In the genomic region with DNA sequence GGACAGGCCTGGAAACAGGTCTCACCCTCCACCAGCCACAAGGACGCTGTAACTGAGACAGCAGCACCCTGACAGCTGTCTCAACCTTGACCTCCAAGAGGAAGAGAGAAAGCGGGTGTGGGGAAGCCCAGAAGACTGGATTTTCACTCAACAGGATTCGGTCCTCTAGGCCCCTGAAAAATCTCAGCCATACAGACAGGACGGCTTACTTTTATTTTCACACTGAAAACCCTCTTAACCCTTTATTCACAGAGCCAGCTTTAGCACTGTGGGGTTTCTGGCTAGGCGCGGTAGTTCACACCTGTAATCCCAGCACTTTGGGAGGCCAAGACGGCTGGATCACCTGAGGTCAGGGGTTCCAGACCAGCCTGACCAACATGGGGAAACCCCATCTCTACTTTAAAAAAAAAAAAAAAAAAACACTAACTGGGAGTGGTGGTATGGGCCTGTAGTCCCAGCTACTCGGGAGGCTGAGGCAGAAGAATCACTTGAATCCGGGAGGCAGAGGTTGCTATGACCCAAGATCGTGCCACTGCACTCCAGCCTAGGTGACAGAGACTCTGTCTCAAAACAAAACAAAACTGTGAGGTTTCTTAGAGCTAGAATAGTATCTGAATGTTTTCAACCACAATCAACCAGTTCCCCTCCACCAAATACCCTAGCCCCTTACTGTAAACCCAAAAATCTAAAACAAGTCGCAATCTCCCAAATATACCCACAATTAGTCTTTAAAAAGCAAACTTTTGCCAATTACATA, we compare ENCODE assay signal across 10 cellular contexts. TPM values are rescaled to one million over a fixed set of nuclear protein-coding genes. Genes with fewer than 3 reads are reported as not detected.
DNase-seq lines count a peak whose midpoint lies in the region; ATAC-seq and TF ChIP-seq lines count a peak whose summit lies in the region.
"Had no signal": no experiment of that assay in that cellular context is flagged by ENCODE, and none has a peak within 500 bp of the region (broad histone marks: within the 10 kb centered on the region; RNA-seq: fewer than 3 reads in every experiment).

No MANE protein-coding gene starts in this region.

- H3K4me3 ChIP-seq in CD8-positive, alpha-beta memory T cell (ENCODE audit: low read length): peak overlapping the region; percentile 29
- H3K4me3 ChIP-seq: ascending aorta had no signal

- no peak overlapping the region for H2AK5ac ChIP-seq in H9 (ENCODE audit: insufficient read length, low read length)

- no peak overlapping the region for H2BK20ac ChIP-seq in H9 (ENCODE audit: low read depth, low read length, poor library complexity, severe bottlenecking)

- CTCF ChIA-PET in CD8-positive, alpha-beta memory T cell (lab: Charles Lee): interaction anchor here (0.9 to 1.1 kb wide), 3 partner anchors 13 to 152 kb away, joined by 3 to 5 read pairs (median 4); no protein-coding TSS in a partner anchor

- H3K79me2 ChIP-seq in H9 (ENCODE audit: insufficient read depth, low read length): peaks cover 82% of the 10 kb centered on the region

- peak in 1 of 5 donors; percentile 43 for DNase-seq in CD8-positive, alpha-beta memory T cell
- DNase-seq in H9 (no peak), naive B cell (peak; percentile 63), C1 segment of cervical spinal cord (lab: John Stamatoyannopoulos, UW) (no peak), H4 (ENCODE audit: low spot score) (no peak), SHP77 treated with DMSO at 0.1 percent for 48 hours (lab: John Stamatoyannopoulos, UW) (no peak)
- DNase-seq: stimulated activated CD4-positive, alpha-beta T cell treated with anti-CD3 and anti-CD28 coated beads, Interleukin-4, amount 100 ng/mL, for 4 hours had no signal

- H3K4me3 Mint-ChIP-seq in CD8-positive, alpha-beta memory T cell: peak overlapping the region; percentile 67 to 89 (median 84)
- H3K4me3 Mint-ChIP-seq in H9: peak overlapping the region in 1 of 2 experiments; percentile 50; a peak in 2 of 5 replicates
- H3K4me3 Mint-ChIP-seq in T-helper 1 cell treated with Interleukin-12 subunit alpha and Interleukin-12 subunit beta and Interleukin-4 antibody, amounts not matched to agents 30 μg/mL and 1 μg/mL, for 36 hours: peak overlapping the region; percentile 86
- peak overlapping the region; percentile 67 to 90 (median 84) for H3K4me3 Mint-ChIP-seq in naive B cell

- H4K5ac ChIP-seq in H9 (ENCODE audit: insufficient read length, low read depth, low read length): no peak overlapping the region

- H3K9ac ChIP-seq in H9 (ENCODE audit: extremely low read depth, insufficient read length, low read length): no peak overlapping the region

- no peak overlapping the region for H3K4ac ChIP-seq in H9 (ENCODE audit: low read depth, low read length)

- H3K4me1 Mint-ChIP-seq in CD8-positive, alpha-beta memory T cell: peaks cover 81 to 89% (median 89%) of the 10 kb centered on the region in 3 donors
- peaks cover 72 to 76% of the 10 kb centered on the region in 2 experiments for H3K4me1 Mint-ChIP-seq in H9
- H3K4me1 Mint-ChIP-seq in T-helper 1 cell treated with Interleukin-12 subunit alpha and Interleukin-12 subunit beta and Interleukin-4 antibody, amounts not matched to agents 30 μg/mL and 1 μg/mL, for 36 hours (ENCODE audit: low read depth): peaks cover 75% of the 10 kb centered on the region
- H3K4me1 Mint-ChIP-seq in naive B cell: peaks cover 77 to 86% (median 81%) of the 10 kb centered on the region in 3 donors

- H3K4me1 ChIP-seq in CD8-positive, alpha-beta memory T cell (ENCODE audit: insufficient read depth, low read length): peaks cover 89% of the 10 kb centered on the region
- H3K4me1 ChIP-seq in H9 (ENCODE audit: insufficient read depth, low read length): peaks cover 6% of the 10 kb centered on the region; the same call in 1 of the 2 replicates

- no peak overlapping the region for H2AFZ ChIP-seq in H9 (ENCODE audit: low read length)

- peaks cover 0 to 41% (median 13%) of the 10 kb centered on the region in 3 donors for H3K36me3 Mint-ChIP-seq in CD8-positive, alpha-beta memory T cell
- H3K36me3 Mint-ChIP-seq in H9 (ENCODE audit: insufficient read depth in 1 of 3, low read depth in 3 of 3): peaks cover 0 to 10% (median 10%) of the 10 kb centered on the region in 3 experiments; a peak in 6 of 7 replicates
- H3K36me3 Mint-ChIP-seq in T-helper 1 cell treated with Interleukin-12 subunit alpha and Interleukin-12 subunit beta and Interleukin-4 antibody, amounts not matched to agents 30 μg/mL and 1 μg/mL, for 36 hours (ENCODE audit: low read depth): peaks cover 26% of the 10 kb centered on the region
- peaks cover 0 to 7% of the 10 kb centered on the region in 2 donors for H3K36me3 Mint-ChIP-seq in naive B cell

- no peaks in the 10 kb centered on the region for H4K20me1 ChIP-seq in H9 (ENCODE audit: control insufficient read depth, insufficient read depth, insufficient read length)

- no peak overlapping the region for H3K23ac ChIP-seq in H9 (ENCODE audit: insufficient read length, low read depth, low read length)

- H3K14ac ChIP-seq in H9 (ENCODE audit: insufficient read depth, low read length): no peak overlapping the region

- no peaks in the 10 kb centered on the region for H3K23me2 ChIP-seq in H9 (ENCODE audit: insufficient read length, low read depth, low read length, poor library complexity, severe bottlenecking)

- H2BK12ac ChIP-seq in H9 (ENCODE audit: insufficient read length, low read depth, low read length): no peak overlapping the region

- no peaks in the 10 kb centered on the region for H3K27me3 ChIP-seq in CD8-positive, alpha-beta memory T cell (ENCODE audit: insufficient read depth, low read length, poor library complexity, severe bottlenecking)
- H3K27me3 ChIP-seq in H9 (ENCODE audit: insufficient read depth, low read length): no peaks in the 10 kb centered on the region
- H3K27me3 ChIP-seq: ascending aorta had no signal

- peaks cover 7% of the 10 kb centered on the region for H3K79me1 ChIP-seq in H9 (ENCODE audit: insufficient read depth, low read depth, low read length, poor library complexity, severe bottlenecking)

- H3K4me2 ChIP-seq in H9 (ENCODE audit: insufficient read depth, insufficient read length, low read length): no peak overlapping the region

- no peak overlapping the region for H3K18ac ChIP-seq in H9 (ENCODE audit: insufficient read length, low read depth, low read length)

- no peak overlapping the region for H4K8ac ChIP-seq in H9 (replicated peaks; ENCODE audit: insufficient read length, low read depth, low read length)

- WGBS in H9 (ENCODE audit: extremely low coverage, insufficient read length, low lambda C conversion rate): 100% methylated on average over 1 of the region's 11 CpGs

- no peaks in the 10 kb centered on the region for H3K9me3 ChIP-seq in CD8-positive, alpha-beta memory T cell (ENCODE audit: low read length)
- no peaks in the 10 kb centered on the region for H3K9me3 ChIP-seq in H9 (ENCODE audit: control insufficient read depth, low read depth, low read length)
- H3K9me3 ChIP-seq: ascending aorta had no signal

- no peak overlapping the region for H3K56ac ChIP-seq in H9 (ENCODE audit: insufficient read length, low read depth, low read length)

- no peak overlapping the region for H3T11ph ChIP-seq in H9 (ENCODE audit: low read length)

- H3K27ac Mint-ChIP-seq in CD8-positive, alpha-beta memory T cell: peak overlapping the region; percentile 81 to 98 (median 90)
- H3K27ac Mint-ChIP-seq in H9 (peak overlapping the region; percentile 46 to 94 (median 83)), naive B cell (peak overlapping the region; percentile 80 to 99 (median 98))
- peak overlapping the region; percentile 85 for H3K27ac Mint-ChIP-seq in T-helper 1 cell treated with Interleukin-12 subunit alpha and Interleukin-12 subunit beta and Interleukin-4 antibody, amounts not matched to agents 30 μg/mL and 1 μg/mL, for 36 hours

- peaks cover 0 to 2% of the 10 kb centered on the region in 2 donors for H3K27me3 Mint-ChIP-seq in CD8-positive, alpha-beta memory T cell
- no peaks in the 10 kb centered on the region for H3K27me3 Mint-ChIP-seq in H9 (ENCODE audit: low read depth)
- no peaks in the 10 kb centered on the region for H3K27me3 Mint-ChIP-seq in T-helper 1 cell treated with Interleukin-12 subunit alpha and Interleukin-12 subunit beta and Interleukin-4 antibody, amounts not matched to agents 30 μg/mL and 1 μg/mL, for 36 hours (ENCODE audit: low read depth)
- H3K27me3 Mint-ChIP-seq in naive B cell: peaks cover 0 to 3% (median 0%) of the 10 kb centered on the region in 3 donors

- no peak overlapping the region for H4K91ac ChIP-seq in H9 (ENCODE audit: insufficient read length, low read depth, low read length)

- H2BK5ac ChIP-seq in H9 (ENCODE audit: insufficient read length, low read length): no peak overlapping the region

- no peaks in the 10 kb centered on the region for H3K36me3 ChIP-seq in CD8-positive, alpha-beta memory T cell (ENCODE audit: insufficient read depth, low read length)
- H3K36me3 ChIP-seq: ascending aorta had no signal

- no peak overlapping the region for H2BK120ac ChIP-seq in H9 (ENCODE audit: low read depth, low read length, poor library complexity, severe bottlenecking)

- POLR2A ChIA-PET in CD8-positive, alpha-beta memory T cell (lab: Charles Lee): interaction anchor here (0.6 to 2.0 kb wide), 7 partner anchors 13 to 168 kb away, joined by 3 to 9 read pairs (median 5); no protein-coding TSS in a partner anchor

- H2BK15ac ChIP-seq in H9 (ENCODE audit: low read depth, low read length): no peak overlapping the region

- TF ChIP-seq CTCF in H9 (conservative IDR thresholded peaks at IDR 0.05): no peak

- peak overlapping the region; percentile 44 for H3K27ac ChIP-seq in CD8-positive, alpha-beta memory T cell (ENCODE audit: low read depth, low read length)
- no peak overlapping the region for H3K27ac ChIP-seq in H9 (ENCODE audit: insufficient read length, low read depth, low read length)

- ATAC-seq in naive B cell (ENCODE audit: low read depth in 2 of 2) (peak; percentile 10 to 22), HG02840 (IDR thresholded peaks at IDR 0.05; ENCODE audit: low FRiP score, unreplicated experiment) (no peak)

- peaks cover 0 to 2% (median 0%) of the 10 kb centered on the region in 5 donors for H3K9me3 Mint-ChIP-seq in CD8-positive, alpha-beta memory T cell
- peaks cover 0 to 4% of the 10 kb centered on the region in 2 experiments; a peak in 1 of 5 replicates for H3K9me3 Mint-ChIP-seq in H9
- no peaks in the 10 kb centered on the region for H3K9me3 Mint-ChIP-seq in T-helper 1 cell treated with Interleukin-12 subunit alpha and Interleukin-12 subunit beta and Interleukin-4 antibody, amounts not matched to agents 30 μg/mL and 1 μg/mL, for 36 hours
- H3K9me3 Mint-ChIP-seq in naive B cell: no peaks in the 10 kb centered on the region

RNA-seq across cellular contexts. Expression of gene ANKRD11, which starts 5.3 kb away (rescaled TPM):
- total RNA-seq in CD8-positive, alpha-beta memory T cell: 100 to 1,000 TPM; 130 to 150 TPM
- 39.8 TPM for polyA plus RNA-seq in CD8-positive, alpha-beta memory T cell
- total RNA-seq in H9 (2021): 178 and 181 TPM in 2 replicates
- polyA plus RNA-seq in naive B cell (ENCODE audit: low read depth in 6 of 6): 10 to 100 TPM in 3 of 6 donors, 1 to 10 TPM in 2, under 1 TPM in 1; 0.78 to 24.8 (median 10.1) TPM
- total RNA-seq in H4 (2014; rRNA removed; shearing (Covaris generic)): 34.4 and 39.2 TPM in 2 replicates

RNA-seq across cellular contexts. Expression of gene SPG7, which starts 23.1 kb away (rescaled TPM):
- 10 to 100 TPM; 77.4 to 79.5 TPM for total RNA-seq in CD8-positive, alpha-beta memory T cell
- polyA plus RNA-seq in CD8-positive, alpha-beta memory T cell: 48.2 TPM
- total RNA-seq in H9 (2021): 110 and 119 TPM in 2 replicates
- 10 to 100 TPM; 34.8 to 54.1 (median 40.0) TPM for polyA plus RNA-seq in naive B cell (ENCODE audit: low read depth in 6 of 6)
- 45.0 and 46.7 TPM in 2 replicates for total RNA-seq in H4 (2014; rRNA removed; shearing (Covaris generic))
